Comparison of ENCODE assay signal across 9 cellular contexts in the genomic region with DNA sequence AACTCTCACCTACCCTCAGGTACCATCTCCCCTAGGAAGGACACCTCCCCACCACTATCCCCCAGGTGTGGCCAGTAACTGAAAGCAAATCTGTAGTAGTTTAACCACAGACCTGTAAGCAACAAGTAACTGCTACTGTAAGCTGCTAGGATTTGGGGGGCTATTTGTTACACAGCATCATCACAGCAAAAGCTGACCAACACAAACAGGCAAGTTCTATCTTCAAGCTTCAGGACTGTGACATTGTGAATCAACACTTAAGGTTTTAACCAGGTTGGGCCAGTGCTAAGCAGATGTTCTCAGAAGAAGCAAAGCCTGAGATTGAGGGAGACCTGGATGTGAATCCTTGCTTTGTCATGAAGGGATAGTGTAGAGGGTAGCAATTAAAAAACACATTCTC. TPM values are rescaled to one million over a fixed set of nuclear protein-coding genes. Genes with fewer than 3 reads are reported as not detected.
"Had no signal": no experiment of that assay in that cellular context is flagged by ENCODE, and none has a peak within 500 bp of the region (broad histone marks: within the 10 kb centered on the region; RNA-seq: fewer than 3 reads in every experiment).

No MANE protein-coding gene starts in this region.

- FAIRE-seq: H1, H54, HTR-8/SVneo had no signal

- ATAC-seq: GM23338 had no signal

- DNase-seq: H9, HCEC 1CT, HFFc6, KG1 had no signal

- H2AFZ ChIP-seq: GM23338 had no signal

- H3K4me3 ChIP-seq: GM23338 had no signal

- H3K4me2 ChIP-seq: GM23338 had no signal

RNA-seq across cellular contexts. Expression of a gene that starts 47.0 kb away (rescaled TPM):
- polyA plus RNA-seq: IgD-negative memory B cell had no signal
